In the genomic region with DNA sequence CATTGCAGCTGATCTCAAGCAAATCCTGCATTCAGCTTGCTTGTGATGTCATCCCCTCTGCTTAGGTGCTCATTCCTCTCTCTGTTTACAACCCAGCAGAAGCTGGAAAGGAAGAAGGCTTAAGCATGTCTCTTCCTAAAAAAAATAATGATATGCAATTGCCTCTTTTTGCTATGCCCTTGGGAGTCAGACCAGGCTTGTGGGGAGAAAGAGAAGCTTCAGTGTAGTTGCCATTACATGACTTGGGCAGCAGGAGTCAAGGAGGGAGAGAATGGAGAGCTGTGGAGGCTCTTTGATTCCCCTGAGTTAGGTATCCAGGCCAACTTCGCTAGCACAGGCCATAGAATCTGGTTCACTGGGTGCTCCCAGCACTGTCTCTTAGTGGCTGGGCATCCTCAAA, we compare ENCODE assay signal across 19 cellular contexts.
"Had no signal": no experiment of that assay in that cellular context is flagged by ENCODE, and none has a peak within 500 bp of the region (broad histone marks: within the 10 kb centered on the region; RNA-seq: fewer than 3 reads in every experiment).

No MANE protein-coding gene starts in this region.

- DNase-seq: Kasumi-1, MM.1S, NCI-H1092 treated with DMSO at 0.1 percent for 48 hours, NCI-H1436, NCI-H187, NCI-H2029 treated with DMSO at 0.1 percent for 48 hours, NCI-H2171 treated with DMSO at 0.1 percent for 48 hours, NCI-H345, NCI-H446 treated with DMSO at 0.1 percent for 48 hours, NCI-H510A treated with DMSO at 0.1 percent for 48 hours, NCI-H526, RPMI8226, SHP77 treated with DMSO at 0.1 percent for 48 hours, SJCRH30 had no signal

- H3K4me3 ChIP-seq: K562, SJCRH30 had no signal

- H3K27me3 ChIP-seq: SJCRH30 had no signal

- H3K27ac ChIP-seq: HL-60, KMS-11, SJCRH30 had no signal

- H3K4me3 Mint-ChIP-seq: IgD-negative memory B cell had no signal

- H3K9ac ChIP-seq: KMS-11 had no signal

- H3K27ac Mint-ChIP-seq: IgD-negative memory B cell had no signal

- H3K4me1 Mint-ChIP-seq: IgD-negative memory B cell had no signal

- H3K36me3 ChIP-seq: SJCRH30 had no signal

- H3K9me3 ChIP-seq: SJCRH30 had no signal

- ATAC-seq: K562, SK-N-SH treated with all-trans-retinoic acid at 6 μM for 48 hours had no signal
